9 cellular contexts compared by ENCODE assay signal in the genomic region with DNA sequence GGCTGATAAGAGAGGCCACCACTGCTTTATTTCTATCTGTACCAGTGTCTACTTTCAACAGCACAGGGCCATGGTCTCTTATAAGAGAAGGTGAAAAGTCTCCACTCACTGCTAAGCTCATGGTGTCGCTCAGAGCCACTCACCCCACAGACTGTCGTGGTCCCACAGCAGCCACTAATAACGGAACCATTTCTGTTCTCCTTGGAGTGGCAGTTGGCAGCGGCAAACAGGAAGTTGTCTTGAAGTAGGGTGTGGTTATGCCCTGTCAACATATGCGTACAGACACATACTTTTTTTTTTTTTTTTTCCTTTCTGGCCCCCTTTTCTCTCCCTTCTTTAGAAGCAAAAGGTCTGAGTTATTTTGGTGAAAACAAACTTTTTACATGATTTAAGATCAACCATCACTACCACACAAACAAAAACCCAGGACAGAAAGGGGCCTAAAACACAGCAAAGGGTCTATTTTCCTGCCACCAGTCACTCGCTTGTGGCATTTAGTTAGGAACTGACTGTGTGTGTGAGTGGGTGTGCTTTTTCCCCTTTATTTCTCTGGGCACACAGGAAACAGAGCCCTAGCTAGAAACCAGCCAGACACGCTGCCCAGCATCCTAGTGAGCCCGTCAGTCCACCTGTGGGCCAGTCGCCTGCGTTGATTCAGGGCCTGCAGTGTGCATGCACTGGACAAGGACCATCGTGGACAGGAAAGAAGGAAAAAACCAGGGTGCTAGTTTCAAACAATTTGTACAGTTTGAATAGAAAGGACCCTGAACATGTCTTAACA.
DNase-seq lines count a peak whose midpoint lies in the region; ATAC-seq lines count a peak whose summit lies in the region.
"Had no signal": no experiment of that assay in that cellular context is flagged by ENCODE, and none has a peak within 500 bp of the region (broad histone marks: within the 10 kb centered on the region; RNA-seq: fewer than 3 reads in every experiment).

No MANE protein-coding gene starts in this region.

- DNase-seq in T-helper 2 cell treated with Interferon-gamma antibody and Interleukin-4, amounts not matched to agents 5 μg/mL and 100 μg/mL, for 36 hours (ENCODE audit: low spot score): peak; percentile 62
- peak; percentile 40 to 66 for DNase-seq in central memory CD8-positive, alpha-beta T cell (ENCODE audit: low spot score in 2 of 2)
- no peak for DNase-seq in LoVo (ENCODE audit: low spot score)

- peak overlapping the region in 2 of 3 donors; percentile 67 to 70 for H3K9ac ChIP-seq in skeletal muscle tissue (ENCODE audit: low read depth in 1 of 3, low read length in 3 of 3)

- peaks cover 44 to 55% (median 44%) of the 10 kb centered on the region in 3 donors for H3K4me1 ChIP-seq in skeletal muscle tissue (ENCODE audit: control insufficient read depth in 3 of 3, insufficient read depth in 3 of 3, low read length in 3 of 3)
- H3K4me1 ChIP-seq: SJSA1 had no signal

- peak overlapping the region; percentile 87 for H3K4me3 Mint-ChIP-seq in T-helper 2 cell treated with Interferon-gamma antibody and Interleukin-4, amounts not matched to agents 5 μg/mL and 100 μg/mL, for 36 hours
- H3K4me3 Mint-ChIP-seq in central memory CD8-positive, alpha-beta T cell: peak overlapping the region; percentile 65

- no peaks in the 10 kb centered on the region for H3K27me3 Mint-ChIP-seq in T-helper 2 cell treated with Interferon-gamma antibody and Interleukin-4, amounts not matched to agents 5 μg/mL and 100 μg/mL, for 36 hours (ENCODE audit: low read depth)
- no peaks in the 10 kb centered on the region for H3K27me3 Mint-ChIP-seq in central memory CD8-positive, alpha-beta T cell

- peak overlapping the region; percentile 96 for H3K27ac Mint-ChIP-seq in T-helper 2 cell treated with Interferon-gamma antibody and Interleukin-4, amounts not matched to agents 5 μg/mL and 100 μg/mL, for 36 hours
- peak overlapping the region; percentile 92 for H3K27ac Mint-ChIP-seq in central memory CD8-positive, alpha-beta T cell (ENCODE audit: low read depth)

- H3K36me3 ChIP-seq in skeletal muscle tissue (ENCODE audit: control insufficient read depth in 3 of 3, insufficient read depth in 3 of 3, low read length in 3 of 3): no peaks in the 10 kb centered on the region
- H3K36me3 ChIP-seq: SJSA1 had no signal

- H3K4me3 ChIP-seq in skeletal muscle tissue (ENCODE audit: low read length in 3 of 3): peak overlapping the region in 2 of 3 donors; percentile 73
- H3K4me3 ChIP-seq: SJSA1 had no signal

- H3K27me3 ChIP-seq in skeletal muscle tissue (ENCODE audit: control insufficient read depth in 3 of 3, insufficient read depth in 3 of 3, low read length in 3 of 3): no peaks in the 10 kb centered on the region
- H3K27me3 ChIP-seq: SJSA1 had no signal

- peak; percentile 61 for ATAC-seq in GM18868 (IDR thresholded peaks at IDR 0.05; ENCODE audit: unreplicated experiment)
- peak; percentile 69 for ATAC-seq in HG03097 (IDR thresholded peaks at IDR 0.05; ENCODE audit: low FRiP score, unreplicated experiment)
- ATAC-seq in central memory CD8-positive, alpha-beta T cell (replicated peaks; ENCODE audit: extremely low read depth, poor library complexity, severe bottlenecking): peak; percentile 73
- no peak for ATAC-seq in HG02571 (IDR thresholded peaks at IDR 0.05; ENCODE audit: unreplicated experiment)
- no peak for ATAC-seq in GM19397 (IDR thresholded peaks at IDR 0.05; ENCODE audit: unreplicated experiment)

- no peaks in the 10 kb centered on the region for H3K9me3 ChIP-seq in skeletal muscle tissue (ENCODE audit: control insufficient read depth in 3 of 3, low read length in 3 of 3)
- H3K9me3 ChIP-seq: SJSA1 had no signal

- no peaks in the 10 kb centered on the region for H3K9me3 Mint-ChIP-seq in T-helper 2 cell treated with Interferon-gamma antibody and Interleukin-4, amounts not matched to agents 5 μg/mL and 100 μg/mL, for 36 hours
- no peaks in the 10 kb centered on the region for H3K9me3 Mint-ChIP-seq in central memory CD8-positive, alpha-beta T cell

- H3K36me3 Mint-ChIP-seq in T-helper 2 cell treated with Interferon-gamma antibody and Interleukin-4, amounts not matched to agents 5 μg/mL and 100 μg/mL, for 36 hours (ENCODE audit: low read depth): peaks cover 27% of the 10 kb centered on the region
- peaks cover 16% of the 10 kb centered on the region for H3K36me3 Mint-ChIP-seq in central memory CD8-positive, alpha-beta T cell (ENCODE audit: insufficient read depth)

- peak overlapping the region; percentile 60 for H3K27ac ChIP-seq in skeletal muscle tissue (ENCODE audit: low read depth, low read length)
- H3K27ac ChIP-seq: SJSA1 had no signal

- H3K4me1 Mint-ChIP-seq in T-helper 2 cell treated with Interferon-gamma antibody and Interleukin-4, amounts not matched to agents 5 μg/mL and 100 μg/mL, for 36 hours (ENCODE audit: low read depth): peaks cover 60% of the 10 kb centered on the region
- H3K4me1 Mint-ChIP-seq in central memory CD8-positive, alpha-beta T cell: peaks cover 80% of the 10 kb centered on the region

Comparison
In these comparisons a context has a peak if more than half of its experiments do, and no peak if none do; other contexts are left out.
1. ATAC-seq: peak in GM18868 (single experiment), HG03097 (single experiment) and central memory CD8-positive, alpha-beta T cell (single experiment); none in HG02571 (single experiment) and GM19397 (single experiment).